Comparison of ENCODE assay signal across 20 cellular contexts in the genomic region with DNA sequence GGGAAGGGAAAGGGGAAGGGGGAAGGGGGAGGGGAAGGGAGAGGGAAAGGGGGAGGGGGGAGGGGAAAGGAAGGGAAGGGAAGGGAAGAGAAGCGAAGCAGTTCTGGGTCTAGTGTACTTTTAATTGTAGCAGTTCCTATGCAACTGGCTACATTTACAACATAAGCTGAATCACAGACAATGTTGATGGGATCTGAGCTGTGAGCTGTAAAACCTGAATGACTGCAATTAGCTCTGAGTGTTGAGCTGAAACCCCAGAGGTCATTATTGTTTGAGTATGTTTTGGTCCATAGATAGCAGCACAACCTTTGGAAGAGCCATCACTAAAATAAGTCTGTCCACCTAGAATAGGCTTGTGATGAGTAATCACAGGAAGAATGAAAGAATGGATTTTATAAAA. TPM values are rescaled to one million over a fixed set of nuclear protein-coding genes. Genes with fewer than 3 reads are reported as not detected.
DNase-seq lines count a peak whose midpoint lies in the region; ATAC-seq, FAIRE-seq and TF ChIP-seq lines count a peak whose summit lies in the region.
"Had no signal": no experiment of that assay in that cellular context is flagged by ENCODE, and none has a peak within 500 bp of the region (broad histone marks: within the 10 kb centered on the region; RNA-seq: fewer than 3 reads in every experiment).

No MANE protein-coding gene starts in this region.

- H3K4me2 ChIP-seq in A549 = peak overlapping the region; percentile 5; the same call in 2 of the 3 replicates
- H3K4me2 ChIP-seq: KMS-11 had no signal

- TF ChIP-seq POLR2A in A549 (IDR thresholded peaks at IDR 0.05; ENCODE audit: low read length) = no peak

- in situ Hi-C loops in Panc1 (cut with HindIII; ENCODE audit: low pct_unique_long_range_greater_than_20kb, low sequenced_read_pairs) = no loop called here

- TF ChIP-seq RAD21 in A549 (conservative IDR thresholded peaks at IDR 0.05 in 1 of 2, IDR thresholded peaks at IDR 0.05 in 1 of 2) = no peak

- H3K27ac ChIP-seq in A549 = peak overlapping the region; percentile 46; a peak in 5 of 6 replicates
- H3K27ac ChIP-seq in Panc1 (ENCODE audit: low read length) = peak overlapping the region; percentile 89
- H3K27ac ChIP-seq: KMS-11, left ventricle myocardium inferior, prostate gland had no signal

- peaks cover 29% of the 10 kb centered on the region for H3K4me1 Mint-ChIP-seq in HFFc6 (ENCODE audit: low read depth)
- H3K4me1 Mint-ChIP-seq: CD8-positive, alpha-beta memory T cell had no signal

- peak overlapping the region; percentile 87 for H3K27ac Mint-ChIP-seq in HFFc6
- H3K27ac Mint-ChIP-seq: naive B cell; stimulated activated naive CD8-positive, alpha-beta T cell treated with anti-CD3 and anti-CD28 coated beads, Interleukin-15, Interleukin-2, amounts not matched to agents 100 ng/mL and 50 ng/mL, for 24 hours had no signal

- H3K4me3 Mint-ChIP-seq in HFFc6 = peak overlapping the region; percentile 8; the same call in 1 of the 2 replicates
- H3K4me3 Mint-ChIP-seq: CD8-positive, alpha-beta memory T cell; effector memory CD8-positive, alpha-beta T cell; naive B cell; stimulated activated naive CD8-positive, alpha-beta T cell treated with anti-CD3 and anti-CD28 coated beads, Interleukin-15, Interleukin-2, amounts not matched to agents 100 ng/mL and 50 ng/mL, for 24 hours; WTC11 had no signal

- DNase-seq in A549 (ENCODE audit: low read depth in 1 of 2, low spot score in 1 of 2) = no peak
- DNase-seq in HFFc6 = peak; percentile 59
- DNase-seq in Panc1 (ENCODE audit: low read depth, low spot score) = no peak
- DNase-seq in kidney tubule cell (ENCODE audit: low spot score) = peak; percentile 37
- no peak for DNase-seq in Kasumi-1 (lab: John Stamatoyannopoulos, UW)
- no peak for DNase-seq in urothelium cell line (ENCODE audit: low spot score)
- DNase-seq in NK-92 (lab: John Stamatoyannopoulos, UW; ENCODE audit: unreplicated experiment) = no peak
- DNase-seq in stimulated activated CD4-positive, alpha-beta T cell treated with anti-CD3 and anti-CD28 coated beads, Interleukin-4, amount 100 ng/mL, for 24 hours = no peak
- DNase-seq: activated CD8-positive, alpha-beta memory T cell treated with anti-CD3 and anti-CD28 coated beads for 24 hours; caudate nucleus; CD8-positive, alpha-beta memory T cell; effector memory CD8-positive, alpha-beta T cell; left ventricle myocardium inferior; naive B cell; NCI-H1694 treated with DMSO at 0.1 percent for 48 hours; RPMI8226 had no signal

- no peak for ATAC-seq in A549
- ATAC-seq in Panc1 = no peak
- ATAC-seq: effector memory CD8-positive, alpha-beta T cell; WTC11 had no signal

- no TSS peak for BruUV-seq in Panc1 (replicated peaks; lab: Mats Ljungman, UMichigan)

- no peak for TF ChIP-seq EP300 in A549 (IDR thresholded peaks at IDR 0.05)

- H3K36me3 Mint-ChIP-seq in HFFc6 (ENCODE audit: low read depth) = peaks cover 7% of the 10 kb centered on the region

- intact Hi-C loops in Panc1 (cut with micrococcal nuclease; ENCODE audit: unreplicated experiment) = loop anchor here (2.0 to 5.0 kb wide), 3 partner anchors 61 to 406 kb away; partner anchors contain the start of gene APMAP

- CTCF ChIA-PET in A549 (lab: Yijun Ruan, JAX) (interaction anchor here (0.9 to 7.6 kb wide), 28 partner anchors 9 to 402 kb away, joined by 3 to 135 read pairs (median 8); partner anchors contain the start of genes APMAP, GINS1 and PYGB), Panc1 (lab: Charles Lee) (interaction anchor here (0.5 to 3.0 kb wide), 7 partner anchors 60 to 180 kb away, joined by 3 to 25 read pairs (median 9); no protein-coding TSS in a partner anchor)

- FAIRE-seq in A549 (lab: Jason Lieb, UNC) (no peak), urothelium cell line (lab: Jason Lieb, UNC) (no peak)

- TF ChIP-seq CTCF in A549 (IDR thresholded peaks at IDR 0.05) = no peak
- TF ChIP-seq CTCF in HFFc6 (IDR thresholded peaks at IDR 0.05) = no peak
- TF ChIP-seq CTCF in Panc1 (IDR thresholded peaks at IDR 0.05) = no peak

- no peaks in the 10 kb centered on the region for H3K27me3 ChIP-seq in Panc1 (ENCODE audit: control insufficient read depth, insufficient read depth, low read length)

- POLR2A ChIA-PET in A549 (lab: Yijun Ruan, JAX) (interaction anchor here (1.1 to 1.9 kb wide), 2 partner anchors 87 to 404 kb away, joined by 3 to 5 read pairs; no protein-coding TSS in a partner anchor), Panc1 (lab: Charles Lee) (interaction anchor here (1.2 kb wide), 1 partner anchor 62 kb away, joined by 6 read pairs; no protein-coding TSS in a partner anchor)

- H3K36me3 ChIP-seq in Panc1 (ENCODE audit: control insufficient read depth, insufficient read depth, low read length) = no peaks in the 10 kb centered on the region
- H3K36me3 ChIP-seq: left ventricle myocardium inferior, prostate gland had no signal

- H3K27me3 Mint-ChIP-seq in HFFc6 (ENCODE audit: insufficient read depth) = peaks cover 3% of the 10 kb centered on the region; the same call in 1 of the 2 replicates
- H3K27me3 Mint-ChIP-seq: stimulated activated naive CD8-positive, alpha-beta T cell treated with anti-CD3 and anti-CD28 coated beads, Interleukin-15, Interleukin-2, amounts not matched to agents 100 ng/mL and 50 ng/mL, for 24 hours had no signal

- H3K9me3 Mint-ChIP-seq in HFFc6 = peaks cover 16% of the 10 kb centered on the region

- peaks cover 15% of the 10 kb centered on the region for H3K9me3 ChIP-seq in A549
- H3K9me3 ChIP-seq in Panc1 (ENCODE audit: control insufficient read depth, insufficient read depth, low read depth, low read length) = peaks cover 4% of the 10 kb centered on the region; the same call in 1 of the 2 replicates
- H3K9me3 ChIP-seq: prostate gland had no signal

- H3K4me1 ChIP-seq in A549 (peaks cover 18% of the 10 kb centered on the region), Panc1 (ENCODE audit: control insufficient read depth, insufficient read depth, low read length) (peaks cover 45% of the 10 kb centered on the region)
- H3K4me1 ChIP-seq: left ventricle myocardium inferior, prostate gland had no signal

- no peak overlapping the region for H3K4me3 ChIP-seq in A549
- no peak overlapping the region for H3K4me3 ChIP-seq in Panc1 (ENCODE audit: low read depth in 2 of 2, low read length in 2 of 2)
- H3K4me3 ChIP-seq: left ventricle myocardium inferior, prostate gland had no signal

- 78% methylated on average over 1 of the region's 1 CpG for WGBS in A549 (ENCODE audit: missing lambda C conversion rate)

TF ChIP-seq in A549, 52 proteins besides CTCF, POLR2A, EP300 and RAD21 (continues in another document):
- no peak for TF ChIP-seq TFCP2L1 (CRISPR knock-in tag; IDR thresholded peaks at IDR 0.05)
- TF ChIP-seq CHD2 (IDR thresholded peaks at IDR 0.05; ENCODE audit: low read length, partially characterized antibody) = no peak
- TF ChIP-seq, protein P1, sequence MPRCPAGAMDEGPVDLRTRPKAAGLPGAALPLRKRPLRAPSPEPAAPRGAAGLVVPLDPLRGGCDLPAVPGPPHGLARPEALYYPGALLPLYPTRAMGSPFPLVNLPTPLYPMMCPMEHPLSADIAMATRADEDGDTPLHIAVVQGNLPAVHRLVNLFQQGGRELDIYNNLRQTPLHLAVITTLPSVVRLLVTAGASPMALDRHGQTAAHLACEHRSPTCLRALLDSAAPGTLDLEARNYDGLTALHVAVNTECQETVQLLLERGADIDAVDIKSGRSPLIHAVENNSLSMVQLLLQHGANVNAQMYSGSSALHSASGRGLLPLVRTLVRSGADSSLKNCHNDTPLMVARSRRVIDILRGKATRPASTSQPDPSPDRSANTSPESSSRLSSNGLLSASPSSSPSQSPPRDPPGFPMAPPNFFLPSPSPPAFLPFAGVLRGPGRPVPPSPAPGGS (IDR thresholded peaks at IDR 0.05) = no peak
- no peak for TF ChIP-seq JUNB (IDR thresholded peaks at IDR 0.05)
- TF ChIP-seq, protein P2, sequence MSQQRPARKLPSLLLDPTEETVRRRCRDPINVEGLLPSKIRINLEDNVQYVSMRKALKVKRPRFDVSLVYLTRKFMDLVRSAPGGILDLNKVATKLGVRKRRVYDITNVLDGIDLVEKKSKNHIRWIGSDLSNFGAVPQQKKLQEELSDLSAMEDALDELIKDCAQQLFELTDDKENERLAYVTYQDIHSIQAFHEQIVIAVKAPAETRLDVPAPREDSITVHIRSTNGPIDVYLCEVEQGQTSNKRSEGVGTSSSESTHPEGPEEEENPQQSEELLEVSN (IDR thresholded peaks at IDR 0.05; ENCODE audit: borderline replicate concordance, low read depth) = no peak
- TF ChIP-seq ZFP36 (IDR thresholded peaks at IDR 0.05; ENCODE audit: borderline replicate concordance, partially characterized antibody) = no peak
- TF ChIP-seq PHF8 (IDR thresholded peaks at IDR 0.05; ENCODE audit: borderline replicate concordance, low read depth) = no peak
- no peak for TF ChIP-seq HOXB5 (CRISPR knock-in tag; IDR thresholded peaks at IDR 0.05)
- no peak for TF ChIP-seq RCOR1 (IDR thresholded peaks at IDR 0.05; ENCODE audit: low read depth, low read length)
- no peak for TF ChIP-seq HES2 (IDR thresholded peaks at IDR 0.05)
- no peak for TF ChIP-seq EHF (CRISPR knock-in tag; IDR thresholded peaks at IDR 0.05)
- TF ChIP-seq MAFK (IDR thresholded peaks at IDR 0.05; ENCODE audit: partially characterized antibody) = no peak

RNA-seq across cellular contexts. Expression of gene ABHD12, which starts 7.2 kb away (rescaled TPM):
- polyA plus RNA-seq in A549 (2011; rRNA removed) = 54.3 and 59.1 TPM in 2 replicates
- 55.8 and 64.5 TPM in 2 replicates for polyA plus RNA-seq in A549 (2012; cell fraction: cytosol; rRNA removed)
- polyA plus RNA-seq in A549 (2012; cell fraction: nucleus; rRNA removed) = 48.3 and 57.5 TPM in 2 replicates
- polyA plus RNA-seq in A549 (2017; fragmentation: RNase III; extraction: RNeasy Plus Mini Kit Qiagen cat#74134 plus additional on column Dnase treatment) = 87.3 to 101 TPM (median 96.4 TPM) in 3 replicates
- polyA minus RNA-seq in A549 (2011; rRNA and poly(A)+ RNA removed) = 63.7 and 69.5 TPM in 2 replicates
- total RNA-seq in HFFc6 (2021; fragmentation: NEBNext Ultra II Directional; extraction: Animal tissue kit (Norgen Biotek cat#: 25700)) = 100 to 1,000 TPM in 2 of 6 experiments, 10 to 100 TPM in 4; 87.0 to 103 (median 98.9) TPM
- total RNA-seq in Panc1 (2021; ENCODE audit: unreplicated experiment) = 90.9 TPM
- 116 TPM for polyA plus RNA-seq in Panc1 (2012; ENCODE audit: insufficient read length)

RNA-seq across cellular contexts. Expression of gene GINS1, which starts 9.6 kb away (rescaled TPM):
- 33.5 and 46.4 TPM in 2 replicates for polyA plus RNA-seq in A549 (2011; rRNA removed)
- polyA plus RNA-seq in A549 (2012; cell fraction: cytosol; rRNA removed) = 17.7 and 19.7 TPM in 2 replicates
- polyA plus RNA-seq in A549 (2012; cell fraction: nucleus; rRNA removed) = 7.6 and 19.9 TPM in 2 replicates
- 30.7 to 34.2 TPM (median 33.6 TPM) in 3 replicates for polyA plus RNA-seq in A549 (2017; fragmentation: RNase III; extraction: RNeasy Plus Mini Kit Qiagen cat#74134 plus additional on column Dnase treatment)
- 23.7 and 28.4 TPM in 2 replicates for polyA minus RNA-seq in A549 (2011; rRNA and poly(A)+ RNA removed)
- 10 to 100 TPM in 5 of 6 experiments, 1 to 10 TPM in 1; 7.5 to 13.9 (median 11.7) TPM for total RNA-seq in HFFc6 (2021; fragmentation: NEBNext Ultra II Directional; extraction: Animal tissue kit (Norgen Biotek cat#: 25700))
- total RNA-seq in Panc1 (2021; ENCODE audit: unreplicated experiment) = 36.0 TPM
- polyA plus RNA-seq in Panc1 (2012; ENCODE audit: insufficient read length) = 10.0 TPM

Comparison
In these comparisons a context has a peak if more than half of its experiments do, and no peak if none do; other contexts are left out.
1. DNase-seq: peak in HFFc6 (single experiment) and kidney tubule cell (single experiment); none in A549 (0 of 2), Panc1 (single experiment), Kasumi-1 (0 of 2), urothelium cell line (single experiment), NK-92 (single experiment) and stimulated activated CD4-positive, alpha-beta T cell treated with anti-CD3 and anti-CD28 coated beads, Interleukin-4, amount 100 ng/mL, for 24 hours (single experiment).